In genomic region chr6:35018184-35018523, GRCh38 we compare ENCODE assay signal across 1 cellular context.
TF ChIP-seq lines count a peak whose summit lies in the region.

No MANE protein-coding gene starts in this region.

TF ChIP-seq in SK-N-SH, 30 proteins besides CTCF, POLR2A, EP300 and RAD21 (continued from another document):
- no peak for TF ChIP-seq USF2 (IDR thresholded peaks at IDR 0.05; ENCODE audit: borderline replicate concordance, low read depth, low read length)
- no peak for TF ChIP-seq PBX3 (IDR thresholded peaks at IDR 0.05)
- no peak for TF ChIP-seq POLR2AphosphoS5 (IDR thresholded peaks at IDR 0.05; ENCODE audit: low read depth, low read length)
- TF ChIP-seq GABPA (IDR thresholded peaks at IDR 0.05; ENCODE audit: low read depth): no peak
- TF ChIP-seq TAF1 (IDR thresholded peaks at IDR 0.05; ENCODE audit: borderline replicate concordance, low read depth, low read length): no peak
- no peak for TF ChIP-seq SIN3A (IDR thresholded peaks at IDR 0.05; ENCODE audit: borderline replicate concordance, low read depth, low read length)
- no peak for TF ChIP-seq TCF12 (IDR thresholded peaks at IDR 0.05)
- no peak for TF ChIP-seq ELF1 (IDR thresholded peaks at IDR 0.05)
- no peak for TF ChIP-seq RCOR1 (IDR thresholded peaks at IDR 0.05; ENCODE audit: low read length)
